8 cellular contexts compared by ENCODE assay signal in genomic region chr9:126516936-126517750, GRCh38.
DNase-seq lines count a peak whose midpoint lies in the region; ATAC-seq, FAIRE-seq and TF ChIP-seq lines count a peak whose summit lies in the region.

No MANE protein-coding gene starts in this region.

- no peaks in the 10 kb centered on the region for H3K36me3 ChIP-seq in BLaER1 treated with 17β-estradiol and CSF1 and Interleukin-3, amounts not matched to agents 10 nM and 100 nM
- no peaks in the 10 kb centered on the region for H3K36me3 ChIP-seq in HCT116 (ENCODE audit: control insufficient read depth in 1 of 2, insufficient read depth in 2 of 2, low read length in 2 of 2)
- no peaks in the 10 kb centered on the region for H3K36me3 ChIP-seq in Peyer's patch
- H3K36me3 ChIP-seq in keratinocyte (ENCODE audit: control insufficient read depth in 2 of 2, extremely low read depth in 1 of 2, insufficient read depth in 2 of 2, low read length in 2 of 2): no peaks in the 10 kb centered on the region

- no peaks in the 10 kb centered on the region for H3K9me1 ChIP-seq in keratinocyte (ENCODE audit: control insufficient read depth, extremely low read depth, insufficient read depth, low read length)

- ATAC-seq in HCT116: peak; percentile 57
- ATAC-seq in GM18520 (IDR thresholded peaks at IDR 0.05; ENCODE audit: unreplicated experiment): no peak

- TF ChIP-seq RAD21 in HCT116 (IDR thresholded peaks at IDR 0.05; ENCODE audit: low read depth): no peak

- DNase-seq in HCT116 (ENCODE audit: low read depth, low spot score): peak; percentile 6
- peak; percentile 41 to 63 (median 59) for DNase-seq in Peyer's patch
- DNase-seq in astrocyte of the spinal cord (ENCODE audit: low read depth, low spot score): peak; percentile 72
- no peak for DNase-seq in keratinocyte (ENCODE audit: low read depth, low spot score)
- DNase-seq in stimulated activated CD4-positive, alpha-beta T cell treated with anti-CD3 and anti-CD28 coated beads, Interleukin-15, amount 100 ng/mL, for 48 hours (ENCODE audit: low read depth in 2 of 2): peak; percentile 44 to 50
- no peak for DNase-seq in GOT3 (lab: John Stamatoyannopoulos, UW)

- H3K27me3 ChIP-seq in BLaER1 treated with 17β-estradiol and CSF1 and Interleukin-3, amounts not matched to agents 10 nM and 100 nM: peaks cover 39 to 98% (median 93%) of the 10 kb centered on the region in 11 experiments
- H3K27me3 ChIP-seq in HCT116 (ENCODE audit: insufficient read depth, low read length): peaks cover 29% of the 10 kb centered on the region; the same call in 1 of the 2 replicates
- H3K27me3 ChIP-seq in Peyer's patch: peaks cover 0 to 25% of the 10 kb centered on the region in 2 donors
- H3K27me3 ChIP-seq in keratinocyte (ENCODE audit: control insufficient read depth, extremely low read depth, insufficient read depth, low read length): peaks cover 4% of the 10 kb centered on the region

- TF ChIP-seq CTCF in HCT116 (IDR thresholded peaks at IDR 0.05 in 2 of 3, conservative IDR thresholded peaks at IDR 0.05 in 1 of 3; ENCODE audit: borderline replicate concordance in 1 of 3, insufficient read depth in 1 of 3, low read depth in 2 of 3, low read length in 2 of 3) (no peak), Peyer's patch (IDR thresholded peaks at IDR 0.05) (no peak), astrocyte of the spinal cord (IDR thresholded peaks at IDR 0.05; ENCODE audit: low read depth, low read length) (no peak), keratinocyte (optimal IDR thresholded peaks at IDR 0.05 in 1 of 3, IDR thresholded peaks at IDR 0.05 in 1 of 3, conservative IDR thresholded peaks at IDR 0.05 in 1 of 3; ENCODE audit: extremely low read depth in 1 of 3, insufficient read depth in 2 of 3, low read length in 3 of 3) (no peak)

- intact Hi-C loops in HCT116 (cut with micrococcal nuclease): loop anchor here (5.0 kb wide), 1 partner anchor 40 kb away; no protein-coding TSS in a partner anchor

- CTCF ChIA-PET in HCT116 (lab: Charles Lee): interaction anchor here (1.2 to 1.7 kb wide), 3 partner anchors 38 to 265 kb away, joined by 3 to 5 read pairs (median 4); no protein-coding TSS in a partner anchor

- in situ Hi-C loops in astrocyte of the spinal cord (cut with HindIII; ENCODE audit: low sequenced_read_pairs): no loop called here

- peak overlapping the region in 6 of 11 experiments; percentile 4 to 89 (median 74); a peak in 10 of 22 replicates for H3K27ac ChIP-seq in BLaER1 treated with 17β-estradiol and CSF1 and Interleukin-3, amounts not matched to agents 10 nM and 100 nM
- no peak overlapping the region for H3K27ac ChIP-seq in HCT116 (ENCODE audit: low read depth, low read length)
- peak overlapping the region; percentile 40 to 67 (median 56) for H3K27ac ChIP-seq in Peyer's patch
- no peak overlapping the region for H3K27ac ChIP-seq in keratinocyte (ENCODE audit: control insufficient read depth, insufficient read depth, low read length)

- H2AFZ ChIP-seq in HCT116 (ENCODE audit: low read depth, low read length, poor library complexity, severe bottlenecking) (peak overlapping the region; percentile 77), keratinocyte (ENCODE audit: control insufficient read depth, low read length) (peak overlapping the region; percentile 77)

- FAIRE-seq in keratinocyte (lab: Jason Lieb, UNC): peak; percentile 90

- dilution Hi-C loops in keratinocyte (cut with MboI; ENCODE audit: extremely low pct_ligation_motif_present, low sequenced_read_pairs): no loop called here

- peak overlapping the region in 9 of 10 experiments; percentile 41 to 58 (median 46); a peak in 16 of 20 replicates for H3K4me3 ChIP-seq in BLaER1 treated with 17β-estradiol and CSF1 and Interleukin-3, amounts not matched to agents 10 nM and 100 nM
- H3K4me3 ChIP-seq in HCT116 (replicated peaks in 1 of 2; ENCODE audit: low read depth in 1 of 2, low read length in 2 of 2) (peak overlapping the region; percentile 44 to 53), Peyer's patch (peak overlapping the region; percentile 23 to 48 (median 41)), astrocyte of the spinal cord (ENCODE audit: low read depth, low read length) (peak overlapping the region; percentile 33), keratinocyte (ENCODE audit: control insufficient read depth in 2 of 3, extremely low read depth in 1 of 3, insufficient read depth in 2 of 3, low read depth in 1 of 3, low read length in 3 of 3) (peak overlapping the region; percentile 18 to 76 (median 60))

- peak overlapping the region in 7 of 11 experiments; percentile 21 to 70 (median 54); a peak in 11 of 22 replicates for H3K9ac ChIP-seq in BLaER1 treated with 17β-estradiol and CSF1 and Interleukin-3, amounts not matched to agents 10 nM and 100 nM
- H3K9ac ChIP-seq in HCT116 (ENCODE audit: low read length) (no peak overlapping the region), keratinocyte (ENCODE audit: control insufficient read depth, extremely low read depth, insufficient read depth, low read length) (peak overlapping the region; percentile 36)

- peaks cover 0 to 29% (median 8%) of the 10 kb centered on the region in 11 experiments; a peak in 9 of 22 replicates for H4K20me1 ChIP-seq in BLaER1 treated with 17β-estradiol and CSF1 and Interleukin-3, amounts not matched to agents 10 nM and 100 nM
- H4K20me1 ChIP-seq in HCT116 (ENCODE audit: insufficient read depth): no peaks in the 10 kb centered on the region
- no peaks in the 10 kb centered on the region for H4K20me1 ChIP-seq in keratinocyte (ENCODE audit: control insufficient read depth, extremely low read depth, insufficient read depth, low read length)

- no peaks in the 10 kb centered on the region for H3K9me3 ChIP-seq in BLaER1 treated with 17β-estradiol and CSF1 and Interleukin-3, amounts not matched to agents 10 nM and 100 nM (replicated peaks in 1 of 11)
- H3K9me3 ChIP-seq in HCT116 (ENCODE audit: control insufficient read depth in 1 of 2, insufficient read depth in 1 of 2, low read depth in 1 of 2, low read length in 2 of 2): no peaks in the 10 kb centered on the region
- H3K9me3 ChIP-seq in Peyer's patch: no peaks in the 10 kb centered on the region
- H3K9me3 ChIP-seq in keratinocyte (ENCODE audit: control insufficient read depth, low read depth, low read length): no peaks in the 10 kb centered on the region

- TF ChIP-seq POLR2A in HCT116 (IDR thresholded peaks at IDR 0.05; ENCODE audit: borderline replicate concordance, extremely low read depth, insufficient read depth, insufficient read length) (no peak), Peyer's patch (IDR thresholded peaks at IDR 0.05) (no peak)

- no TSS peak for BruUV-seq in HCT116 (replicated peaks; lab: Mats Ljungman, UMichigan)

- H3K4me1 ChIP-seq in BLaER1 treated with 17β-estradiol and CSF1 and Interleukin-3, amounts not matched to agents 10 nM and 100 nM: peaks cover 9 to 71% (median 19%) of the 10 kb centered on the region in 10 experiments
- H3K4me1 ChIP-seq in HCT116 (ENCODE audit: control insufficient read depth in 1 of 2, insufficient read depth in 2 of 2, low read length in 2 of 2) (peaks cover 14 to 21% of the 10 kb centered on the region in 2 experiments; a peak in 3 of 4 replicates), Peyer's patch (peaks cover 0 to 19% (median 5%) of the 10 kb centered on the region in 4 donors), keratinocyte (ENCODE audit: control insufficient read depth, extremely low read depth, insufficient read depth, low read length) (peaks cover 23% of the 10 kb centered on the region)

- no peaks in the 10 kb centered on the region for H3K9me2 ChIP-seq in HCT116 (ENCODE audit: insufficient read depth)

- RAD21 ChIA-PET in HCT116 (lab: Charles Lee; ENCODE audit: low non-redundant PET in 1 of 2, low total read pairs in 2 of 2, uncharacterized antibody in 2 of 2, unreplicated experiment in 2 of 2): no interaction called here

- no peaks in the 10 kb centered on the region for H3K79me2 ChIP-seq in HCT116 (ENCODE audit: insufficient read depth, low read length)
- no peaks in the 10 kb centered on the region for H3K79me2 ChIP-seq in keratinocyte (ENCODE audit: control insufficient read depth, insufficient read depth, low read length)

- H3K4me2 ChIP-seq in BLaER1 treated with 17β-estradiol and CSF1 and Interleukin-3, amounts not matched to agents 10 nM and 100 nM: peak overlapping the region; percentile 54 to 97 (median 79)
- H3K4me2 ChIP-seq in HCT116 (ENCODE audit: low read length) (peak overlapping the region; percentile 80), keratinocyte (ENCODE audit: control insufficient read depth, extremely low read depth, insufficient read depth, low read depth, low read length) (peak overlapping the region; percentile 90)

- POLR2A ChIA-PET in HCT116 (lab: Charles Lee): no interaction called here

TF ChIP-seq in HCT116, 20 proteins besides CTCF, POLR2A, EP300 and RAD21:
- TF ChIP-seq FOSL1 (IDR thresholded peaks at IDR 0.05; ENCODE audit: low read depth): peak; percentile 32; the same call in 1 of the 2 replicates
- no peak for TF ChIP-seq EGR1 (IDR thresholded peaks at IDR 0.05; ENCODE audit: low read depth)
- no peak for TF ChIP-seq ZBTB33 (IDR thresholded peaks at IDR 0.05; ENCODE audit: extremely low read depth, insufficient replicate concordance, low read length)
- no peak for TF ChIP-seq SP1 (IDR thresholded peaks at IDR 0.05; ENCODE audit: low read depth)
- peak; percentile 6; the same call in 1 of the 2 replicates for TF ChIP-seq EZH2phosphoT487 (IDR thresholded peaks at IDR 0.05; ENCODE audit: borderline replicate concordance)
- no peak for TF ChIP-seq SRF (IDR thresholded peaks at IDR 0.05; ENCODE audit: low read depth)
- peak; percentile 91 for TF ChIP-seq TCF7L2 (IDR thresholded peaks at IDR 0.05; ENCODE audit: borderline replicate concordance, extremely low read depth, insufficient read depth, insufficient read length)
- TF ChIP-seq EZH2 (IDR thresholded peaks at IDR 0.05): no peak
- TF ChIP-seq MAX (IDR thresholded peaks at IDR 0.05): peak; percentile 35; the same call in 1 of the 2 replicates

Comparison
In these comparisons a context has a peak if more than half of its experiments do, and no peak if none do; other contexts are left out.
1. H3K27ac ChIP-seq: peak in BLaER1 treated with 17β-estradiol and CSF1 and Interleukin-3, amounts not matched to agents 10 nM and 100 nM (6 of 11) and Peyer's patch (4 of 4); none in HCT116 (single experiment) and keratinocyte (single experiment).
2. DNase-seq: peak in HCT116 (single experiment), Peyer's patch (3 of 3), astrocyte of the spinal cord (single experiment) and stimulated activated CD4-positive, alpha-beta T cell treated with anti-CD3 and anti-CD28 coated beads, Interleukin-15, amount 100 ng/mL, for 48 hours (2 of 2); none in keratinocyte (single experiment) and GOT3 (single experiment).
3. Peak in every context shown above with its lines, with median percentiles within 50 percentile points of each other: H3K4me2 ChIP-seq and H3K4me3 ChIP-seq.